Comparison of ENCODE assay signal across 23 cellular contexts in genomic region chr11:7551571-7551970, GRCh38. TPM values are rescaled to one million over a fixed set of nuclear protein-coding genes. Genes with fewer than 3 reads are reported as not detected.
DNase-seq lines count a peak whose midpoint lies in the region; ATAC-seq and TF ChIP-seq lines count a peak whose summit lies in the region.
"Had no signal": no experiment of that assay in that cellular context is flagged by ENCODE, and none has a peak within 500 bp of the region (broad histone marks: within the 10 kb centered on the region; RNA-seq: fewer than 3 reads in every experiment).

No MANE protein-coding gene starts in this region.

- H3K4me2 ChIP-seq in SK-N-SH: no peak overlapping the region
- H3K4me2 ChIP-seq: KMS-11 had no signal

- no peak overlapping the region for H3K9ac ChIP-seq in SK-N-SH
- H3K9ac ChIP-seq: KMS-11 had no signal

- H4K20me1 ChIP-seq in SK-N-SH (ENCODE audit: insufficient read depth): no peaks in the 10 kb centered on the region

- no peak overlapping the region for H2AFZ ChIP-seq in SK-N-SH (ENCODE audit: low read depth)

- CTCF ChIA-PET in SK-N-SH (lab: Yijun Ruan, JAX): interaction anchor here (5.0 to 5.4 kb wide), 2 partner anchors 20 to 115 kb away, joined by 23 to 35 read pairs; no protein-coding TSS in a partner anchor

- TF ChIP-seq EP300 in SK-N-SH (IDR thresholded peaks at IDR 0.05; ENCODE audit: borderline replicate concordance in 1 of 2, low read depth in 1 of 2, low read length in 1 of 2): no peak

- no peaks in the 10 kb centered on the region for H3K36me3 ChIP-seq in SK-N-SH (replicated peaks in 1 of 2; ENCODE audit: control insufficient read depth in 1 of 2, insufficient read depth in 2 of 2, low read length in 1 of 2)
- H3K36me3 ChIP-seq in WERI-Rb-1: no peaks in the 10 kb centered on the region
- H3K36me3 ChIP-seq: neutrophil, thyroid gland had no signal

- no peak overlapping the region for H3K4me3 ChIP-seq in SK-N-SH (ENCODE audit: low read depth in 2 of 2, low read length in 1 of 2)
- no peak overlapping the region for H3K4me3 ChIP-seq in WERI-Rb-1 (ENCODE audit: low read depth, low read length)
- H3K4me3 ChIP-seq: heart right ventricle, Peyer's patch, skin epidermis, thyroid gland had no signal

- H3K27ac ChIP-seq in SK-N-SH (ENCODE audit: low read depth in 2 of 2, low read length in 1 of 2): no peak overlapping the region
- no peak overlapping the region for H3K27ac ChIP-seq in WERI-Rb-1
- H3K27ac ChIP-seq: 22Rv1, heart right ventricle, HL-60, KMS-11, neutrophil, Peyer's patch, skin epidermis, thyroid gland, VCaP had no signal

- H3K4me1 ChIP-seq in SK-N-SH (ENCODE audit: control insufficient read depth in 1 of 2, insufficient read depth in 2 of 2, low read depth in 1 of 2, low read length in 1 of 2): peaks cover 0 to 6% of the 10 kb centered on the region in 2 experiments; a peak in 1 of 4 replicates

- ATAC-seq in SK-N-SH treated with all-trans-retinoic acid at 6 μM for 48 hours: no peak
- ATAC-seq in GM19328 (IDR thresholded peaks at IDR 0.05; ENCODE audit: unreplicated experiment): no peak
- ATAC-seq in GM21825 (IDR thresholded peaks at IDR 0.05; ENCODE audit: unreplicated experiment): no peak
- ATAC-seq: activated CD8-positive, alpha-beta T cell treated with anti-CD3 and anti-CD28 coated beads for 36 hours; heart right ventricle had no signal

- POLR2A ChIA-PET in SK-N-SH (lab: Yijun Ruan, JAX): no interaction called here

- DNase-seq in SK-N-SH (no peak), amniotic epithelial cell (ENCODE audit: low read depth) (peak; percentile 89), foreskin melanocyte (peak; percentile 71), activated gamma-delta T cell treated with Interleukin-2 at 50 U/mL for 16 hours (no peak), WERI-Rb-1 (no peak)
- DNase-seq: activated CD8-positive, alpha-beta T cell treated with anti-CD3 and anti-CD28 coated beads for 36 hours; CD4-positive, alpha-beta memory T cell; DMS79 treated with DMSO at 0.1 percent for 48 hours; heart right ventricle; kidney; NCI-H1417; NCI-H2171 treated with DMSO at 0.1 percent for 48 hours; Peyer's patch; thyroid gland had no signal

- TF ChIP-seq CTCF in SK-N-SH (IDR thresholded peaks at IDR 0.05) (no peak), WERI-Rb-1 (IDR thresholded peaks at IDR 0.05; ENCODE audit: low read depth, low read length) (no peak)

- no peaks in the 10 kb centered on the region for H3F3A ChIP-seq in SK-N-SH (replicated peaks; ENCODE audit: insufficient read depth)

- H3K9me3 ChIP-seq in SK-N-SH (no peaks in the 10 kb centered on the region), WERI-Rb-1 (ENCODE audit: severe bottlenecking) (no peaks in the 10 kb centered on the region)
- H3K9me3 ChIP-seq: heart right ventricle, neutrophil, Peyer's patch, thyroid gland had no signal

- 70% methylated on average over 1 of the region's 1 CpG for WGBS in SK-N-SH (ENCODE audit: low lambda C conversion rate)

- H3K9me2 ChIP-seq in SK-N-SH: no peaks in the 10 kb centered on the region

- TF ChIP-seq RAD21 in SK-N-SH (IDR thresholded peaks at IDR 0.05; ENCODE audit: low read length): no peak

- H3K27me3 ChIP-seq in SK-N-SH (ENCODE audit: insufficient read depth): no peaks in the 10 kb centered on the region
- H3K27me3 ChIP-seq in WERI-Rb-1 (ENCODE audit: insufficient read depth, low read depth, severe bottlenecking): no peaks in the 10 kb centered on the region
- H3K27me3 ChIP-seq: heart right ventricle, Peyer's patch, thyroid gland had no signal

- no peaks in the 10 kb centered on the region for H3K79me2 ChIP-seq in SK-N-SH (ENCODE audit: insufficient read depth)

TF ChIP-seq in SK-N-SH treated with all-trans-retinoic acid at 6 μM for 48 hours, 23 proteins besides CTCF, POLR2A, EP300 and RAD21:
- TF ChIP-seq ZC3H10 (CRISPR knock-in tag; IDR thresholded peaks at IDR 0.05): no peak
- TF ChIP-seq ISL1 (CRISPR knock-in tag; IDR thresholded peaks at IDR 0.05): peak; percentile 33; the same call in 1 of the 2 replicates

TF ChIP-seq in SK-N-SH, 30 proteins besides CTCF, POLR2A, EP300 and RAD21:
- no peak for TF ChIP-seq SMC3 (IDR thresholded peaks at IDR 0.05; ENCODE audit: low read depth, low read length)
- no peak for TF ChIP-seq RCOR1 (IDR thresholded peaks at IDR 0.05; ENCODE audit: low read length)
- TF ChIP-seq FOXM1 (IDR thresholded peaks at IDR 0.05; ENCODE audit: low read depth): no peak
- TF ChIP-seq GATA2 (CRISPR knock-in tag; IDR thresholded peaks at IDR 0.05): no peak
- TF ChIP-seq REST (IDR thresholded peaks at IDR 0.05; ENCODE audit: low read depth, low read length): no peak
- TF ChIP-seq JUND (IDR thresholded peaks at IDR 0.05): no peak
- TF ChIP-seq SIN3A (IDR thresholded peaks at IDR 0.05; ENCODE audit: borderline replicate concordance, low read depth, low read length): no peak
- TF ChIP-seq TEAD4 (IDR thresholded peaks at IDR 0.05; ENCODE audit: borderline replicate concordance, insufficient read depth): no peak
- TF ChIP-seq FOXJ3 (CRISPR knock-in tag; IDR thresholded peaks at IDR 0.05): no peak
- TF ChIP-seq NFIC (IDR thresholded peaks at IDR 0.05; ENCODE audit: borderline replicate concordance): no peak
- TF ChIP-seq RXRA (IDR thresholded peaks at IDR 0.05; ENCODE audit: borderline replicate concordance, low read depth): no peak
- TF ChIP-seq, protein P1, sequence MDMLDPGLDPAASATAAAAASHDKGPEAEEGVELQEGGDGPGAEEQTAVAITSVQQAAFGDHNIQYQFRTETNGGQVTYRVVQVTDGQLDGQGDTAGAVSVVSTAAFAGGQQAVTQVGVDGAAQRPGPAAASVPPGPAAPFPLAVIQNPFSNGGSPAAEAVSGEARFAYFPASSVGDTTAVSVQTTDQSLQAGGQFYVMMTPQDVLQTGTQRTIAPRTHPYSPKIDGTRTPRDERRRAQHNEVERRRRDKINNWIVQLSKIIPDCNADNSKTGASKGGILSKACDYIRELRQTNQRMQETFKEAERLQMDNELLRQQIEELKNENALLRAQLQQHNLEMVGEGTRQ (IDR thresholded peaks at IDR 0.05; ENCODE audit: borderline replicate concordance, low read depth, low read length): no peak
- TF ChIP-seq TCF12 (IDR thresholded peaks at IDR 0.05): no peak
- no peak for TF ChIP-seq FOSL2 (IDR thresholded peaks at IDR 0.05; ENCODE audit: borderline replicate concordance, low read depth)
- no peak for TF ChIP-seq MXI1 (IDR thresholded peaks at IDR 0.05; ENCODE audit: low read depth, low read length)
- TF ChIP-seq NRF1 (IDR thresholded peaks at IDR 0.05; ENCODE audit: low read depth, low read length): no peak

RNA-seq across cellular contexts. Expression of gene PPFIBP2, which starts 37.8 kb away (rescaled TPM):
- 0.67 and 1.1 TPM in 2 replicates for polyA plus RNA-seq in SK-N-SH (2012; rRNA removed)
- 0.55 and 1.7 TPM in 2 replicates for polyA plus RNA-seq in SK-N-SH (2012; cell fraction: cytosol; rRNA removed)
- polyA plus RNA-seq in SK-N-SH (2012; cell fraction: nucleus; rRNA removed): 1.8 and 2.7 TPM in 2 replicates

Comparison
In these comparisons a context has a peak if more than half of its experiments do, and no peak if none do; other contexts are left out.
1. DNase-seq: peak in amniotic epithelial cell (single experiment) and foreskin melanocyte (single experiment); none in SK-N-SH (single experiment), activated gamma-delta T cell treated with Interleukin-2 at 50 U/mL for 16 hours (single experiment) and WERI-Rb-1 (single experiment).